ENCODE assay signal across 1 cellular context in genomic region chr10:97140284-97140846, GRCh38.
TF ChIP-seq lines count a peak whose summit lies in the region.

No MANE protein-coding gene starts in this region.

TF ChIP-seq in GM12878, 131 proteins besides CTCF, POLR2A, EP300 and RAD21 (continued from another document):
- no peak for TF ChIP-seq E4F1 (IDR thresholded peaks at IDR 0.05; ENCODE audit: borderline replicate concordance, partially characterized antibody)
- TF ChIP-seq TCF7 (IDR thresholded peaks at IDR 0.05; ENCODE audit: borderline replicate concordance): 0 out of 2 replicates have a peak, but pooled peaks have one; percentile 40
- no peak for TF ChIP-seq TAF1 (IDR thresholded peaks at IDR 0.05; ENCODE audit: borderline replicate concordance, low read depth, low read length)
